ENCODE assay signal across 1 cellular context in the genomic region with DNA sequence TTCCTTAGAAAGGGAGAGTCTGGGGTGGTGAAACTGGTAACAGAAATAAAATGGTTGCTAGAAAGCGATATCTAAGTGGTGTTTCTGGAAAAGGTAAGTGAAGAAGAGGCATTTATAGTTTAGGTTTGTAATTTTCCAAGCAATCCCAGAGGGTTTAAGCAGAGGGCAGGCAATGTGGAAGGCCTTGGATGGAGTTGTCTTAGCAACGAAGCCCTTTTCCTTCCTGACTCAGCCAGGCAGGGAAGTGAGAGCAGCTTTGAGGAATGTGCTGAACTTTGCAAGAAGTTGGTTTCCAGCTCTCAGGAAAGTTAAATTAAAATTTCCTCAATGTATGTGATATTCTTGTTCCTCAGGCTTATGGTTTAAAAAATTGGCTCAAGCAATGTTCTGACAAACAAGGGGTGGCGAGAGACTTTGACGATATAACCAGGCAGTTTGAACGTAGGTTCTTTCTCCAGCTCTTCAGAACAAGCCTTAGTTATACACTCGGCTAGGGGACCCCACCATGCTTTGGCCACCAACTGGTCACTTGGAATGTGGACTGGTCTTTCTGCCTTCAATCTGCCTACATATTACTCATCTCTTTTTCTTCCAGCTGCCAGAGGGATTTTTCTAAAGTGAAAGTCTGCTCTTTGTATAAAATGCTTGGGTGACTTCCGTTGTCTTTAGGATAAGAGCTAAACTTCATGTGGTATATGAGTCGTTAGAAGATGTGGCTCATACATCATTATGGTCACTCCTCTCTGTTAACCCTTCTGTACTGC.
TF ChIP-seq lines count a peak whose summit lies in the region.

No MANE protein-coding gene starts in this region.

TF ChIP-seq in GM23338, 12 proteins besides CTCF, POLR2A, EP300 and RAD21 (continued from another document):
- TF ChIP-seq, protein P1, sequence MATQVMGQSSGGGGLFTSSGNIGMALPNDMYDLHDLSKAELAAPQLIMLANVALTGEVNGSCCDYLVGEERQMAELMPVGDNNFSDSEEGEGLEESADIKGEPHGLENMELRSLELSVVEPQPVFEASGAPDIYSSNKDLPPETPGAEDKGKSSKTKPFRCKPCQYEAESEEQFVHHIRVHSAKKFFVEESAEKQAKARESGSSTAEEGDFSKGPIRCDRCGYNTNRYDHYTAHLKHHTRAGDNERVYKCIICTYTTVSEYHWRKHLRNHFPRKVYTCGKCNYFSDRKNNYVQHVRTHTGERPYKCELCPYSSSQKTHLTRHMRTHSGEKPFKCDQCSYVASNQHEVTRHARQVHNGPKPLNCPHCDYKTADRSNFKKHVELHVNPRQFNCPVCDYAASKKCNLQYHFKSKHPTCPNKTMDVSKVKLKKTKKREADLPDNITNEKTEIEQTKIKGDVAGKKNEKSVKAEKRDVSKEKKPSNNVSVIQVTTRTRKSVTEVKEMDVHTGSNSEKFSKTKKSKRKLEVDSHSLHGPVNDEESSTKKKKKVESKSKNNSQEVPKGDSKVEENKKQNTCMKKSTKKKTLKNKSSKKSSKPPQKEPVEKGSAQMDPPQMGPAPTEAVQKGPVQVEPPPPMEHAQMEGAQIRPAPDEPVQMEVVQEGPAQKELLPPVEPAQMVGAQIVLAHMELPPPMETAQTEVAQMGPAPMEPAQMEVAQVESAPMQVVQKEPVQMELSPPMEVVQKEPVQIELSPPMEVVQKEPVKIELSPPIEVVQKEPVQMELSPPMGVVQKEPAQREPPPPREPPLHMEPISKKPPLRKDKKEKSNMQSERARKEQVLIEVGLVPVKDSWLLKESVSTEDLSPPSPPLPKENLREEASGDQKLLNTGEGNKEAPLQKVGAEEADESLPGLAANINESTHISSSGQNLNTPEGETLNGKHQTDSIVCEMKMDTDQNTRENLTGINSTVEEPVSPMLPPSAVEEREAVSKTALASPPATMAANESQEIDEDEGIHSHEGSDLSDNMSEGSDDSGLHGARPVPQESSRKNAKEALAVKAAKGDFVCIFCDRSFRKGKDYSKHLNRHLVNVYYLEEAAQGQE (IDR thresholded peaks at IDR 0.05; ENCODE audit: unreplicated experiment) = no peak
- TF ChIP-seq POLR2AphosphoS5 (IDR thresholded peaks at IDR 0.05; ENCODE audit: low read depth) (no peak), CREB1 (CRISPR knock-in tag; IDR thresholded peaks at IDR 0.05; ENCODE audit: low read depth) (no peak), EZH2phosphoT487 (IDR thresholded peaks at IDR 0.05; ENCODE audit: unreplicated experiment) (no peak), JUNB (IDR thresholded peaks at IDR 0.05; ENCODE audit: unreplicated experiment) (no peak)
- TF ChIP-seq, protein P2, sequence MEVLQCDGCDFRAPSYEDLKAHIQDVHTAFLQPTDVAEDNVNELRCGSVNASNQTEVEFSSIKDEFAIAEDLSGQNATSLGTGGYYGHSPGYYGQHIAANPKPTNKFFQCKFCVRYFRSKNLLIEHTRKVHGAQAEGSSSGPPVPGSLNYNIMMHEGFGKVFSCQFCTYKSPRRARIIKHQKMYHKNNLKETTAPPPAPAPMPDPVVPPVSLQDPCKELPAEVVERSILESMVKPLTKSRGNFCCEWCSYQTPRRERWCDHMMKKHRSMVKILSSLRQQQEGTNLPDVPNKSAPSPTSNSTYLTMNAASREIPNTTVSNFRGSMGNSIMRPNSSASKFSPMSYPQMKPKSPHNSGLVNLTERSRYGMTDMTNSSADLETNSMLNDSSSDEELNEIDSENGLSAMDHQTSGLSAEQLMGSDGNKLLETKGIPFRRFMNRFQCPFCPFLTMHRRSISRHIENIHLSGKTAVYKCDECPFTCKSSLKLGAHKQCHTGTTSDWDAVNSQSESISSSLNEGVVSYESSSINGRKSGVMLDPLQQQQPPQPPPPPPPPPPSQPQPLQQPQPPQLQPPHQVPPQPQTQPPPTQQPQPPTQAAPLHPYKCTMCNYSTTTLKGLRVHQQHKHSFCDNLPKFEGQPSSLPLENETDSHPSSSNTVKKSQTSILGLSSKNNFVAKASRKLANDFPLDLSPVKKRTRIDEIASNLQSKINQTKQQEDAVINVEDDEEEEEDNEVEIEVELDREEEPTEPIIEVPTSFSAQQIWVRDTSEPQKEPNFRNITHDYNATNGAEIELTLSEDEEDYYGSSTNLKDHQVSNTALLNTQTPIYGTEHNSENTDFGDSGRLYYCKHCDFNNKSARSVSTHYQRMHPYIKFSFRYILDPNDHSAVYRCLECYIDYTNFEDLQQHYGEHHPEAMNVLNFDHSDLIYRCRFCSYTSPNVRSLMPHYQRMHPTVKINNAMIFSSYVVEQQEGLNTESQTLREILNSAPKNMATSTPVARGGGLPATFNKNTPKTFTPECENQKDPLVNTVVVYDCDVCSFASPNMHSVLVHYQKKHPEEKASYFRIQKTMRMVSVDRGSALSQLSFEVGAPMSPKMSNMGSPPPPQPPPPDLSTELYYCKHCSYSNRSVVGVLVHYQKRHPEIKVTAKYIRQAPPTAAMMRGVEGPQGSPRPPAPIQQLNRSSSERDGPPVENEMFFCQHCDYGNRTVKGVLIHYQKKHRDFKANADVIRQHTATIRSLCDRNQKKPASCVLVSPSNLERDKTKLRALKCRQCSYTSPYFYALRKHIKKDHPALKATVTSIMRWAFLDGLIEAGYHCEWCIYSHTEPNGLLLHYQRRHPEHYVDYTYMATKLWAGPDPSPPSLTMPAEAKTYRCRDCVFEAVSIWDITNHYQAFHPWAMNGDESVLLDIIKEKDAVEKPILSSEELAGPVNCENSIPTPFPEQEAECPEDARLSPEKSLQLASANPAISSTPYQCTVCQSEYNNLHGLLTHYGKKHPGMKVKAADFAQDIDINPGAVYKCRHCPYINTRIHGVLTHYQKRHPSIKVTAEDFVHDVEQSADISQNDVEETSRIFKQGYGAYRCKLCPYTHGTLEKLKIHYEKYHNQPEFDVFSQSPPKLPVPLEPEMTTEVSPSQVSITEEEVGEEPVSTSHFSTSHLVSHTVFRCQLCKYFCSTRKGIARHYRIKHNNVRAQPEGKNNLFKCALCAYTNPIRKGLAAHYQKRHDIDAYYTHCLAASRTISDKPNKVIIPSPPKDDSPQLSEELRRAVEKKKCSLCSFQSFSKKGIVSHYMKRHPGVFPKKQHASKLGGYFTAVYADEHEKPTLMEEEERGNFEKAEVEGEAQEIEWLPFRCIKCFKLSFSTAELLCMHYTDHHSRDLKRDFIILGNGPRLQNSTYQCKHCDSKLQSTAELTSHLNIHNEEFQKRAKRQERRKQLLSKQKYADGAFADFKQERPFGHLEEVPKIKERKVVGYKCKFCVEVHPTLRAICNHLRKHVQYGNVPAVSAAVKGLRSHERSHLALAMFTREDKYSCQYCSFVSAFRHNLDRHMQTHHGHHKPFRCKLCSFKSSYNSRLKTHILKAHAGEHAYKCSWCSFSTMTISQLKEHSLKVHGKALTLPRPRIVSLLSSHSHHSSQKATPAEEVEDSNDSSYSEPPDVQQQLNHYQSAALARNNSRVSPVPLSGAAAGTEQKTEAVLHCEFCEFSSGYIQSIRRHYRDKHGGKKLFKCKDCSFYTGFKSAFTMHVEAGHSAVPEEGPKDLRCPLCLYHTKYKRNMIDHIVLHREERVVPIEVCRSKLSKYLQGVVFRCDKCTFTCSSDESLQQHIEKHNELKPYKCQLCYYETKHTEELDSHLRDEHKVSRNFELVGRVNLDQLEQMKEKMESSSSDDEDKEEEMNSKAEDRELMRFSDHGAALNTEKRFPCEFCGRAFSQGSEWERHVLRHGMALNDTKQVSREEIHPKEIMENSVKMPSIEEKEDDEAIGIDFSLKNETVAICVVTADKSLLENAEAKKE (CRISPR knock-in tag; IDR thresholded peaks at IDR 0.05) = no peak
TF ChIP-seq in GM23338: peak in this region for 0.
